8 cellular contexts compared by ENCODE assay signal in genomic region chr1:19390901-19391595, GRCh38.
DNase-seq lines count a peak whose midpoint lies in the region; ATAC-seq and TF ChIP-seq lines count a peak whose summit lies in the region.

No MANE protein-coding gene starts in this region.

- TF ChIP-seq POLR2A in thyroid gland (IDR thresholded peaks at IDR 0.05) = no peak

- 8 to 10% methylated on average over 17 of the region's 17 CpGs for WGBS in thyroid gland, 2 donors

- peak; percentile 51 for ATAC-seq in HG02642 (IDR thresholded peaks at IDR 0.05; ENCODE audit: poor library complexity, unreplicated experiment)

- TF ChIP-seq CTCF in GM06990 (IDR thresholded peaks at IDR 0.05; ENCODE audit: insufficient read depth, low read length, poor library complexity, severe bottlenecking) (peak; percentile 83), OCI-LY1 (IDR thresholded peaks at IDR 0.05; ENCODE audit: low read length) (peak; percentile 98), parathyroid adenoma (IDR thresholded peaks at IDR 0.05) (peak; percentile 71), thyroid gland (IDR thresholded peaks at IDR 0.05) (peak; percentile 78 to 90 (median 86))

- H3K36me3 ChIP-seq in GM06990 (ENCODE audit: control insufficient read depth, insufficient read depth, low read length) = peaks cover 4% of the 10 kb centered on the region
- no peaks in the 10 kb centered on the region for H3K36me3 ChIP-seq in OCI-LY1 (ENCODE audit: insufficient read depth, low read length)
- H3K36me3 ChIP-seq in parathyroid adenoma (ENCODE audit: control insufficient read depth, insufficient read depth, low read length) = no peaks in the 10 kb centered on the region
- H3K36me3 ChIP-seq in thyroid gland = no peaks in the 10 kb centered on the region

- no peaks in the 10 kb centered on the region for H3F3A ChIP-seq in OCI-LY1 (ENCODE audit: insufficient read depth, low read length)

- no peaks in the 10 kb centered on the region for H3K9me2 ChIP-seq in OCI-LY1 (ENCODE audit: low read depth, low read length)

- H3K79me2 ChIP-seq in OCI-LY1 (ENCODE audit: insufficient read depth, low read length) (no peaks in the 10 kb centered on the region), parathyroid adenoma (peaks cover 45% of the 10 kb centered on the region)

- H3K9ac ChIP-seq in OCI-LY1 (ENCODE audit: low read length) (peak overlapping the region; percentile 42; the same call in 1 of the 2 replicates), parathyroid adenoma (no peak overlapping the region)

- H3K9me3 ChIP-seq in OCI-LY1 (ENCODE audit: low read length) = no peaks in the 10 kb centered on the region
- no peaks in the 10 kb centered on the region for H3K9me3 ChIP-seq in parathyroid adenoma (ENCODE audit: control insufficient read depth, low read length)
- no peaks in the 10 kb centered on the region for H3K9me3 ChIP-seq in thyroid gland

- intact Hi-C loops in thyroid gland (cut with DNase I) = loop anchor here (5.0 to 10.0 kb wide), 2 partner anchors 94 to 206 kb away; partner anchors contain the start of gene CAPZB

- DNase-seq in GM06990 (ENCODE audit: extremely low read depth, insufficient read length) (peak; percentile 65), fibroblast of the conjunctiva (ENCODE audit: low read depth) (peak; percentile 86), thyroid gland (peak; percentile 79 to 85)
- DNase-seq in activated T-helper 1 cell treated with anti-CD3 and anti-CD28 coated beads, Interleukin-2, amount 50 U/mL, for 16 hours (ENCODE audit: low read depth in 1 of 2, low spot score in 1 of 2) = peak; percentile 30 to 44
- DNase-seq in NK-92 treated with Interleukin-12 subunit alpha and Interleukin-12 subunit beta, amount 100 ng/mL, for 24 hours (lab: John Stamatoyannopoulos, UW) = no peak

- H3K4me2 ChIP-seq in OCI-LY1 (ENCODE audit: low read length) = peak overlapping the region; percentile 45
- peak overlapping the region; percentile 72 for H3K4me2 ChIP-seq in parathyroid adenoma (ENCODE audit: low read length)

- H3K4me3 ChIP-seq in GM06990 (replicated peaks; ENCODE audit: low read depth, low read length) (no peak overlapping the region; the same call in 1 of the 2 replicates), OCI-LY1 (ENCODE audit: low read depth, low read length, poor library complexity, severe bottlenecking) (peak overlapping the region; percentile 28), parathyroid adenoma (ENCODE audit: low read depth, low read length) (peak overlapping the region; percentile 43), thyroid gland (replicated peaks in 1 of 3) (no peak overlapping the region)

- H3K27ac ChIP-seq in OCI-LY1 (ENCODE audit: low read depth, low read length, poor library complexity, severe bottlenecking) = peak overlapping the region; percentile 84
- peak overlapping the region; percentile 46 for H3K27ac ChIP-seq in parathyroid adenoma
- peak overlapping the region; percentile 56 to 74 (median 69) for H3K27ac ChIP-seq in thyroid gland

- H3K4me1 ChIP-seq in OCI-LY1 (ENCODE audit: insufficient read depth, low read length, severe bottlenecking) = peaks cover 57% of the 10 kb centered on the region
- H3K4me1 ChIP-seq in parathyroid adenoma = peaks cover 5% of the 10 kb centered on the region
- H3K4me1 ChIP-seq in thyroid gland = peaks cover 44 to 56% of the 10 kb centered on the region in 2 donors

- H2AFZ ChIP-seq in OCI-LY1 (ENCODE audit: low read length) (no peak overlapping the region), parathyroid adenoma (no peak overlapping the region)

- H4K20me1 ChIP-seq in OCI-LY1 (ENCODE audit: insufficient read depth, low read length) = no peaks in the 10 kb centered on the region

- H3K27me3 ChIP-seq in GM06990 (replicated peaks; ENCODE audit: control insufficient read depth, insufficient read depth, low read length) (no peaks in the 10 kb centered on the region), OCI-LY1 (ENCODE audit: insufficient read depth, low read length) (no peaks in the 10 kb centered on the region), parathyroid adenoma (ENCODE audit: control insufficient read depth, insufficient read depth, low read length) (no peaks in the 10 kb centered on the region), thyroid gland (no peaks in the 10 kb centered on the region)

Comparison
In these comparisons a context has a peak if more than half of its experiments do, and no peak if none do; other contexts are left out.
1. H3K4me3 ChIP-seq: peak in OCI-LY1 (single experiment) and parathyroid adenoma (single experiment); none in GM06990 (single experiment) and thyroid gland (0 of 3).
2. Peak in every context shown above with its lines, with median percentiles within 50 percentile points of each other: CTCF ChIP-seq and H3K27ac ChIP-seq.